1 cellular context compared by ENCODE assay signal in the genomic region with DNA sequence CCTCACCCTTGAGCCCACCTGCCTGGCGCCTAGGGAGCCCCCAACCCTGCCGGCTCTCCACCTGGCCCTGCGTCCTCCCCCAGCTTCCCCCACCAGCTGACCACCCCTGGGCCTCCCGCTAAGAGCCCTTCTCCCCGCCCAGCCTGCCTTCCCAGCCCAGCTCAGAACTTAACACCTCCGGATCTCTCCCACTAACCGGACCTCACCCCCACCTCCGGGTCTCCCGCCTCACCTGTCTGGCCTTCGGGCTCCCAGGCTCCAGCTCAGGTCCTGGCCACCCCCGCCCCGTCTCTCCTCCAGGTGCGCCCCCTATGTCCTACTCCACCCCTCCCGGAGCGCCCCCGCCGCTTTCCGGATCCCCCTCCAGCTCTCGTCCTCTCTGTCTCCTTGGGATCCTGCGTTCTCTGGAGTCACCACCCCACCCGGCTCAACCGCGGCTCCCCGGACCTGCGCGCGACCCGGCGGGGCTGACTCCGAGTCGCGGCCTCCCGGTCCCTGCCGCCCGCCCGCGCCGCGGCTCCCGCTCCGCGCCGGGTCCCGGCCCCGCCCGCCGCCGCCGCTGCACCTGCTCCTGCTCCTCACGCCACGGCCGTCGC.
TF ChIP-seq lines count a peak whose summit lies in the region.

A gene (minus strand): TSS at position 51 of the 596 bp plus-strand sequence. CDS start 568 bp downstream, outside the sequence.

TF ChIP-seq in H1, 55 proteins besides CTCF, POLR2A, EP300 and RAD21:
- TF ChIP-seq, protein P1, sequence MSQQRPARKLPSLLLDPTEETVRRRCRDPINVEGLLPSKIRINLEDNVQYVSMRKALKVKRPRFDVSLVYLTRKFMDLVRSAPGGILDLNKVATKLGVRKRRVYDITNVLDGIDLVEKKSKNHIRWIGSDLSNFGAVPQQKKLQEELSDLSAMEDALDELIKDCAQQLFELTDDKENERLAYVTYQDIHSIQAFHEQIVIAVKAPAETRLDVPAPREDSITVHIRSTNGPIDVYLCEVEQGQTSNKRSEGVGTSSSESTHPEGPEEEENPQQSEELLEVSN (IDR thresholded peaks at IDR 0.05), result peak; percentile 74
- TF ChIP-seq ASH2L (IDR thresholded peaks at IDR 0.05; ENCODE audit: low read length) (no peak), KDM4A (IDR thresholded peaks at IDR 0.05; ENCODE audit: low read depth, low read length, severe bottlenecking) (peak; percentile 65), TAF1 (IDR thresholded peaks at IDR 0.05; ENCODE audit: low read depth, low read length) (no peak), CHD2 (IDR thresholded peaks at IDR 0.05; ENCODE audit: low read length) (no peak)
TF ChIP-seq in H1: peak in this region for 2.
